8 cellular contexts compared by ENCODE assay signal in the genomic region with DNA sequence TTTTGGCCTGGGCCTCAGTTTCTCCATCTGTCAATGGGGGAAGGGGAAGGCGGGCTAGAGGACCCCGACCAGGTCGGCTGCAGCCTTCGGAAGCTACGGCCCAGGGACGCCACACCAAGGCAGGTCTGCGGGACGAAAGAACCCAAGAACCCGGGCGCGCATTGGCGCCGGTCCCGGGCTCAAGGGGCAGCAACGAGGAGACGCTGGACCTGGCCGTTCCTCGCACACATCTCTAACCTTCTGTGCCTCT. TPM values are rescaled to one million over a fixed set of nuclear protein-coding genes. Genes with fewer than 3 reads are reported as not detected.
DNase-seq lines count a peak whose midpoint lies in the region; ATAC-seq and TF ChIP-seq lines count a peak whose summit lies in the region.

No MANE protein-coding gene starts in this region.

- H3K27me3 Mint-ChIP-seq in Caco-2 (ENCODE audit: insufficient read depth, unreplicated experiment), result no peaks in the 10 kb centered on the region

- peak overlapping the region; percentile 87 for H3K4me3 Mint-ChIP-seq in Caco-2 (ENCODE audit: unreplicated experiment)

- peak overlapping the region; percentile 55 for H3K4me3 ChIP-seq in Caco-2 (ENCODE audit: low read depth, low read length)
- peak overlapping the region; percentile 100 for H3K4me3 ChIP-seq in OCI-LY7 (ENCODE audit: low read depth, low read length, poor library complexity, severe bottlenecking)
- peak overlapping the region; percentile 96 for H3K4me3 ChIP-seq in epithelial cell of esophagus (ENCODE audit: low read length)
- peak overlapping the region; percentile 91 to 97 for H3K4me3 ChIP-seq in neutrophil (ENCODE audit: low read depth in 1 of 2, low read length in 1 of 2)

- TF ChIP-seq CTCF in Caco-2 (IDR thresholded peaks at IDR 0.05; ENCODE audit: insufficient read depth in 1 of 2, low read depth in 1 of 2, low read length in 1 of 2, severe bottlenecking in 1 of 2, unreplicated experiment in 1 of 2) (no peak), OCI-LY7 (conservative IDR thresholded peaks at IDR 0.05; ENCODE audit: low read length) (no peak), epithelial cell of esophagus (IDR thresholded peaks at IDR 0.05; ENCODE audit: insufficient read depth, low read depth, low read length, missing control alignments) (no peak), neutrophil (IDR thresholded peaks at IDR 0.05) (no peak)

- H3K36me3 ChIP-seq in Caco-2 (ENCODE audit: control insufficient read depth, insufficient read depth, low read length), result peaks cover 2% of the 10 kb centered on the region; the same call in 1 of the 2 replicates
- H3K36me3 ChIP-seq in OCI-LY7 (ENCODE audit: insufficient read depth, low read length), result peaks cover 48% of the 10 kb centered on the region
- H3K36me3 ChIP-seq in neutrophil, result no peaks in the 10 kb centered on the region

- H3K27me3 ChIP-seq in Caco-2 (replicated peaks; ENCODE audit: control insufficient read depth, insufficient read depth, low read length) (no peaks in the 10 kb centered on the region), neutrophil (no peaks in the 10 kb centered on the region)

- H3K4me1 ChIP-seq in Caco-2 (peaks cover 4% of the 10 kb centered on the region), OCI-LY7 (ENCODE audit: insufficient read depth, low read length, poor library complexity, severe bottlenecking) (peaks cover 36% of the 10 kb centered on the region), neutrophil (ENCODE audit: control insufficient read depth in 1 of 2, insufficient read depth in 1 of 2, low read depth in 1 of 2, low read length in 1 of 2) (peaks cover 30 to 34% of the 10 kb centered on the region in 2 experiments)

- BruUV-seq in Caco-2 (replicated peaks; lab: Mats Ljungman, UMichigan) (TSS peak; percentile 87), OCI-LY7 (replicated peaks; lab: Mats Ljungman, UMichigan) (TSS peak; percentile 94)

- peaks cover 58% of the 10 kb centered on the region for H3K36me3 Mint-ChIP-seq in Caco-2 (ENCODE audit: insufficient read depth, unreplicated experiment)

- peaks cover 22% of the 10 kb centered on the region for H4K20me1 ChIP-seq in OCI-LY7 (ENCODE audit: insufficient read depth, low read length)

- H3K27ac Mint-ChIP-seq in Caco-2 (ENCODE audit: unreplicated experiment), result peak overlapping the region; percentile 98

- no peaks in the 10 kb centered on the region for H3K9me3 ChIP-seq in Caco-2
- H3K9me3 ChIP-seq in OCI-LY7 (ENCODE audit: low read length), result no peaks in the 10 kb centered on the region
- H3K9me3 ChIP-seq in neutrophil, result no peaks in the 10 kb centered on the region

- ATAC-seq in GM19463 (IDR thresholded peaks at IDR 0.05; ENCODE audit: unreplicated experiment) (no peak), GM21515 (IDR thresholded peaks at IDR 0.05; ENCODE audit: unreplicated experiment) (no peak), HG03460 (IDR thresholded peaks at IDR 0.05; ENCODE audit: unreplicated experiment) (no peak)

- H3K9me2 ChIP-seq in OCI-LY7 (ENCODE audit: insufficient read depth, low read length), result no peaks in the 10 kb centered on the region

- POLR2A ChIA-PET in Caco-2 (lab: Charles Lee), result interaction anchor here (1.0 kb wide), 1 partner anchor 9 kb away, joined by 4 read pairs; no protein-coding TSS in a partner anchor
- POLR2A ChIA-PET in OCI-LY7 (lab: Charles Lee), result interaction anchor here (0.6 kb wide), 1 partner anchor 57 kb away, joined by 3 read pairs; no protein-coding TSS in a partner anchor

- peak overlapping the region; percentile 88 for H3K27ac ChIP-seq in OCI-LY7 (ENCODE audit: low read depth, low read length, poor library complexity, severe bottlenecking)
- peak overlapping the region; percentile 96 for H3K27ac ChIP-seq in neutrophil

- H3K4me1 Mint-ChIP-seq in Caco-2 (ENCODE audit: low read depth, unreplicated experiment), result peaks cover 6% of the 10 kb centered on the region

- intact Hi-C loops in Caco-2 (cut with micrococcal nuclease; ENCODE audit: unreplicated experiment) (loop anchor here (5.0 kb wide), 1 partner anchor 86 kb away; the partner anchor contains the start of genes CDKN2D and KRI1), OCI-LY7 (cut with micrococcal nuclease; ENCODE audit: unreplicated experiment) (loop anchor here (2.0 to 10.0 kb wide), 4 partner anchors 73 to 541 kb away; partner anchors contain the start of genes CDC37, CDKN2D, KANK2 and KRI1)

- peak overlapping the region; percentile 83 for H3K4me2 ChIP-seq in OCI-LY7 (ENCODE audit: low read length)

- peak overlapping the region; percentile 29; the same call in 1 of the 2 replicates for H2AFZ ChIP-seq in OCI-LY7 (ENCODE audit: low read length)

- DNase-seq in Caco-2 (no peak), OCI-LY7 (ENCODE audit: low spot score) (no peak), epithelial cell of esophagus (ENCODE audit: low read depth) (no peak), HuH-7 (ENCODE audit: low spot score) (no peak)

- CTCF ChIA-PET in Caco-2 (lab: Charles Lee), result no interaction called here
- CTCF ChIA-PET in OCI-LY7 (lab: Charles Lee; ENCODE audit: unreplicated experiment), result no interaction called here

- no peaks in the 10 kb centered on the region for H3K9me3 Mint-ChIP-seq in Caco-2 (ENCODE audit: unreplicated experiment)

- peaks cover 61% of the 10 kb centered on the region for H3K79me2 ChIP-seq in OCI-LY7 (ENCODE audit: insufficient read depth, low read depth, low read length)

RNA-seq across cellular contexts. Expression of gene ILF3, which starts 0.7 kb away (rescaled TPM):
- total RNA-seq in Caco-2 (2022) (399 and 401 TPM in 2 replicates), OCI-LY7 (2022) (553 and 569 TPM in 2 replicates)
- 308 and 347 TPM in 2 replicates for total RNA-seq in OCI-LY7 (2014; rRNA removed; shearing (Covaris generic))

RNA-seq across cellular contexts. Expression of gene SLC44A2, which starts 28.1 kb away (rescaled TPM):
- total RNA-seq in Caco-2 (2022) (119 and 120 TPM in 2 replicates), OCI-LY7 (2022) (197 and 248 TPM in 2 replicates)
- 104 and 115 TPM in 2 replicates for total RNA-seq in OCI-LY7 (2014; rRNA removed; shearing (Covaris generic))

RNA-seq across cellular contexts. Expression of gene QTRT1, which starts 47.8 kb away (rescaled TPM):
- total RNA-seq in Caco-2 (2022), result 32.2 and 43.4 TPM in 2 replicates
- 30.8 and 39.8 TPM in 2 replicates for total RNA-seq in OCI-LY7 (2014; rRNA removed; shearing (Covaris generic))
- 42.5 and 59.7 TPM in 2 replicates for total RNA-seq in OCI-LY7 (2022)
